Comparison of ENCODE assay signal across 1 cellular context in genomic region chr1:1407101-1407956, GRCh38.
A peak's percentile ranks its signal among the peaks of the same experiment; 100 is the strongest.
TF ChIP-seq lines count a peak whose summit lies in the region.

Gene MRPL20 (minus strand): TSS chr1:1407293. CDS start chr1:1407217, 76 bp downstream.

TF ChIP-seq in HepG2, 621 proteins besides CTCF, POLR2A, EP300 and RAD21 (continued from another document and continues in another):
- TF ChIP-seq ZNF891 (CRISPR knock-in tag; IDR thresholded peaks at IDR 0.05) (peak; percentile 77), ATF7 (IDR thresholded peaks at IDR 0.05) (no peak), ATF7 (CRISPR knock-in tag; IDR thresholded peaks at IDR 0.05) (peak; percentile 1; the same call in 1 of the 2 replicates), STAT5B (CRISPR knock-in tag; IDR thresholded peaks at IDR 0.05) (no peak), SMAD1 (CRISPR knock-in tag; IDR thresholded peaks at IDR 0.05; ENCODE audit: borderline replicate concordance, low read depth) (peak; percentile 67; the same call in 1 of the 2 replicates), ZNF710 (CRISPR knock-in tag; IDR thresholded peaks at IDR 0.05; ENCODE audit: borderline replicate concordance) (peak; percentile 71; the same call in 1 of the 2 replicates), BRCA1 (CRISPR knock-in tag; IDR thresholded peaks at IDR 0.05) (peak; percentile 35; the same call in 1 of the 2 replicates), DRAP1 (CRISPR knock-in tag; IDR thresholded peaks at IDR 0.05) (peak; percentile 94), SP5 (CRISPR knock-in tag; IDR thresholded peaks at IDR 0.05; ENCODE audit: borderline replicate concordance, low read depth) (0 out of 2 replicates have a peak, but pooled peaks have one; percentile 40), MLLT10 (CRISPR knock-in tag; IDR thresholded peaks at IDR 0.05) (no peak), TMF1 (CRISPR knock-in tag; IDR thresholded peaks at IDR 0.05; ENCODE audit: low read depth) (peak; percentile 81; the same call in 1 of the 2 replicates), NCOA2 (CRISPR knock-in tag; IDR thresholded peaks at IDR 0.05) (peak; percentile 70), TSC22D2 (CRISPR knock-in tag; IDR thresholded peaks at IDR 0.05; ENCODE audit: borderline replicate concordance) (peak; percentile 74; the same call in 1 of the 2 replicates), ZBTB2 (CRISPR knock-in tag; IDR thresholded peaks at IDR 0.05; ENCODE audit: low read depth) (peak; percentile 90), CSRNP2 (CRISPR knock-in tag; conservative IDR thresholded peaks at IDR 0.05; ENCODE audit: low read depth) (no peak), CSRNP1 (CRISPR knock-in tag; IDR thresholded peaks at IDR 0.05) (peak; percentile 71; the same call in 1 of the 2 replicates), ZBTB4 (CRISPR knock-in tag; IDR thresholded peaks at IDR 0.05; ENCODE audit: borderline replicate concordance) (no peak; the same call in 1 of the 2 replicates), BORCS8-MEF2B (CRISPR knock-in tag; IDR thresholded peaks at IDR 0.05) (peak; percentile 65; the same call in 1 of the 2 replicates), ZNF3 (CRISPR knock-in tag; IDR thresholded peaks at IDR 0.05) (no peak), ZNF12 (CRISPR knock-in tag; IDR thresholded peaks at IDR 0.05) (peak; percentile 78), ZNF281 (CRISPR knock-in tag; IDR thresholded peaks at IDR 0.05; ENCODE audit: borderline replicate concordance) (no peak; the same call in 1 of the 2 replicates), MXI1 (IDR thresholded peaks at IDR 0.05; ENCODE audit: borderline replicate concordance, low read depth, low read length) (peak; percentile 85; the same call in 1 of the 3 replicates), TARDBP (CRISPR knock-in tag; IDR thresholded peaks at IDR 0.05) (peak; percentile 87), ZNF83 (CRISPR knock-in tag; IDR thresholded peaks at IDR 0.05; ENCODE audit: borderline replicate concordance) (no peak), MYC (CRISPR knock-in tag; IDR thresholded peaks at IDR 0.05; ENCODE audit: borderline replicate concordance) (peak; percentile 97), SALL1 (CRISPR knock-in tag; IDR thresholded peaks at IDR 0.05) (peak; percentile 90), HNRNPUL1 (IDR thresholded peaks at IDR 0.05; ENCODE audit: low read depth, low read length) (peak; percentile 21; the same call in 1 of the 2 replicates), PLRG1 (conservative IDR thresholded peaks at IDR 0.05) (no peak), ZNF451 (CRISPR knock-in tag; IDR thresholded peaks at IDR 0.05) (peak; percentile 87), KLF6 (CRISPR knock-in tag; IDR thresholded peaks at IDR 0.05) (peak; percentile 83; the same call in 1 of the 2 replicates), ZNF260 (CRISPR knock-in tag; IDR thresholded peaks at IDR 0.05; ENCODE audit: borderline replicate concordance, low read depth) (no peak), ZNF232 (CRISPR knock-in tag; IDR thresholded peaks at IDR 0.05; ENCODE audit: borderline replicate concordance) (no peak), HDAC2 (CRISPR knock-in tag; IDR thresholded peaks at IDR 0.05) (peak; percentile 72), CBFB (CRISPR knock-in tag; IDR thresholded peaks at IDR 0.05) (peak; percentile 87), CEBPZ (IDR thresholded peaks at IDR 0.05; ENCODE audit: low read length) (no peak), ATF4 (CRISPR knock-in tag; IDR thresholded peaks at IDR 0.05) (peak in 1 of 2 experiments; percentile 57; a peak in 2 of 4 replicates), SCMH1 (CRISPR knock-in tag; IDR thresholded peaks at IDR 0.05; ENCODE audit: borderline replicate concordance) (no peak), HNF4G (IDR thresholded peaks at IDR 0.05; ENCODE audit: borderline replicate concordance, low read depth, low read length) (peak; percentile 89), HNF4G (CRISPR knock-in tag; IDR thresholded peaks at IDR 0.05; ENCODE audit: borderline replicate concordance, low read depth) (peak; percentile 93), ZMYM4 (CRISPR knock-in tag; IDR thresholded peaks at IDR 0.05) (peak; percentile 44; the same call in 1 of the 2 replicates), CERS6 (CRISPR knock-in tag; IDR thresholded peaks at IDR 0.05) (no peak)
